38 cellular contexts compared by ENCODE assay signal in the genomic region with DNA sequence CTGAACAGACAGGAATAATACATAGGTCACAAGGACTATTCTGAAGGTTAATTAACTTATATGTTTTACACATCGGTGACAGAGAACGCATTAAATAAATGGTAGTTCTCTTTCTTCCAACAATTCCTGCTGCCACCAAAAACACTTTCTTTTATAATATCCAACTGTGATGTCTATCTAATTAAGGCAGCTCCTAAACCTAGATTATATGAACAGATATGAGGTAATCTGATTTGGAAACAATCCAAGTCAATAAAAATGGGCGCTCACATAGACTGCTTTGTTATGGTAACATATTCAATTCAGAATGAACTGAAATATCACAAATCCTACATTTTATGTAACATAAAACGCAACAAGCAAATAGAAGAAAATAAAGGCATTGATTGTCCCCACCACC. TPM values are rescaled to one million over a fixed set of nuclear protein-coding genes. Genes with fewer than 3 reads are reported as not detected.
"Had no signal": no experiment of that assay in that cellular context is flagged by ENCODE, and none has a peak within 500 bp of the region (broad histone marks: within the 10 kb centered on the region; RNA-seq: fewer than 3 reads in every experiment).

No MANE protein-coding gene starts in this region.

- H3K27ac ChIP-seq: adrenal gland, SJSA1, VCaP had no signal

- H3K9me3 ChIP-seq: adrenal gland, MG63, SJSA1 had no signal

- DNase-seq: activated B cell treated with CpG ODN at 0.5 μM for 24 hours; activated CD4-positive, alpha-beta memory T cell treated with anti-CD3 and anti-CD28 coated beads for 36 hours; activated CD4-positive, alpha-beta T cell treated with anti-CD3 and anti-CD28 coated beads for 4 hours; activated CD4-positive, alpha-beta T cell treated with anti-CD3 and anti-CD28 coated beads, Interleukin-2, amount 50 U/mL, for 1 hour; activated CD4-positive, CD25-positive, alpha-beta regulatory T cell treated with anti-CD3 and anti-CD28 coated beads, Interleukin-2, amount 50 U/mL, for 72 hours; activated CD8-positive, alpha-beta memory T cell treated with anti-CD3 and anti-CD28 coated beads, Interleukin-2, amount 50 U/mL, for 4 hours; activated gamma-delta T cell treated with Interleukin-2 at 50 U/mL for 16 hours; activated naive CD4-positive, alpha-beta T cell treated with anti-CD3 and anti-CD28 coated beads for 36 hours; activated T-cell treated with anti-CD3 and anti-CD28 coated beads for 4 hours; activated T-cell treated with anti-CD3 and anti-CD28 coated beads, Interleukin-2, amount 50 U/mL, for 4 hours; adrenal gland; caudate nucleus; cerebellar nuclear complex; Kasumi-1; KG1; MG63; NCI-H1048; NCI-H1105 treated with DMSO at 0.1 percent for 48 hours; NCI-H1436; NCI-H187; NCI-H2029 treated with DMSO at 0.1 percent for 48 hours; NCI-H2171 treated with DMSO at 0.1 percent for 48 hours; NCI-H226; NCI-H446 treated with DMSO at 0.1 percent for 48 hours; NCI-H524; NCI-H774; SHP77 treated with DMSO at 0.1 percent for 48 hours; SW 1271; T-helper 1 cell; T-helper 2 cell; T-helper 9 cell had no signal

- H3K36me3 ChIP-seq: MG63, SJSA1 had no signal

- H3K4me1 ChIP-seq: SJSA1 had no signal

- H3K4me3 ChIP-seq: adrenal gland, MG63, SJSA1 had no signal

- H3K27me3 ChIP-seq: adrenal gland, MG63, SJSA1 had no signal

- ATAC-seq: activated naive CD4-positive, alpha-beta T cell treated with anti-CD3 and anti-CD28 coated beads, Interleukin-2, amount 50 U/mL, for 72 hours; activated T-cell treated with anti-CD3 and anti-CD28 coated beads, Interleukin-2, amount 50 U/mL, for 4 hours; Panc1; SK-N-SH treated with all-trans-retinoic acid at 6 μM for 48 hours had no signal

RNA-seq across cellular contexts. Expression of a gene that starts 16.0 kb away (rescaled TPM):
- total RNA-seq: activated B cell treated with CpG ODN at 0.5 μM for 24 hours; activated CD4-positive, alpha-beta memory T cell treated with anti-CD3 and anti-CD28 coated beads for 36 hours; activated naive CD4-positive, alpha-beta T cell treated with anti-CD3 and anti-CD28 coated beads for 36 hours; activated naive CD4-positive, alpha-beta T cell treated with anti-CD3 and anti-CD28 coated beads, Interleukin-2, amount 50 U/mL, for 72 hours; activated T-helper 1 cell treated with anti-CD3 and anti-CD28 coated beads, Interleukin-12 subunit alpha, Interleukin-12 subunit beta, Interleukin-2, Interleukin-4 antibody, amounts not matched to agents 30 ng/mL and 10 ng/mL and 1 ng/mL, durations not matched to agents 14 hours and 24 hours and 36 hours; RPMI7951 had no signal
